ENCODE assay signal across 15 cellular contexts in the genomic region with DNA sequence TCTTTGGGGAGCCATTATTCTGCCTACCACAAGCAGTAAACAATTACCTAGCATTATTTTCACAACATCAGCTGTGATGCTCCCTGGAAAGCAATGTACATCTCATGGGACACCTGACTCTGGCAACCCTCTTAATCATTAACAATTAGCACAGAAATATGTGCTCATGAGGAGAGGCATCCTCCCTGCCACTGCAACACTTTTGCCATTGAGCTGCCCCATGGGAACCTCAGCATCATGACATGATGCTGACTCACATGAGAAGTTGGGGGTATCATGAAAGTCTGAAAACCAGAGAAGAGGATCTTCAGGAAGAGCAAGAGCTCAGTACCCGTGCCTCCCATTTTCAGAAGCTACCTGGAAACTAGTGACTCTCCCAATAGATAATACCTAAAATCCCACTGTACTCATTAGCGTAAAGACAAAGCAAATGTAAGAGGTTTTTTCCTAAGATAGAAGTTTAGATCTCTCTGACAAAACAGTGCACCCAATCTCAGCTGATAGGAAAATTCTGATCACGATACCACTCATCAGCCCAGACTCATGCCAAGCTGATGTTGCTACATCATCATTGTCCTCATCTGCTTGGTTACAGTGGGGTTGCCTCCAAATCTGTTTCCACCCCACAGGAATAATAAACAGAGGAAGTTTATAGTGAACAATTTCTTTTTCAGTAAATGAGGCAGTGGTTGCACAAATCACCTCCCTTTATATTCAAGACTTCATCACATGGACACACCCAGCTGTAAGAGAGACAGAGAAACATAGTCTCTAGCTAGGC.
"Had no signal": no experiment of that assay in that cellular context is flagged by ENCODE, and none has a peak within 500 bp of the region (broad histone marks: within the 10 kb centered on the region; RNA-seq: fewer than 3 reads in every experiment).

No MANE protein-coding gene starts in this region.

- H3K27me3 ChIP-seq: colonic mucosa, left lung, right lobe of liver had no signal

- H3K27ac ChIP-seq: colonic mucosa, left lung, psoas muscle, right lobe of liver had no signal

- H3K4me1 ChIP-seq: colonic mucosa, left lung, psoas muscle, right lobe of liver had no signal

- H3K4me3 ChIP-seq: colonic mucosa, left lung, psoas muscle, right lobe of liver had no signal

- H3K9me3 ChIP-seq: colonic mucosa, psoas muscle, right lobe of liver had no signal

- H3K36me3 ChIP-seq: colonic mucosa, left lung, right lobe of liver had no signal

- DNase-seq: activated CD4-positive, alpha-beta T cell treated with anti-CD3 and anti-CD28 coated beads, Interleukin-2, amount 10 ng/mL, durations not matched to agents 7 days and 5 days; activated CD4-positive, CD25-positive, alpha-beta regulatory T cell; activated CD8-positive, alpha-beta memory T cell treated with anti-CD3 and anti-CD28 coated beads for 24 hours; activated naive CD4-positive, alpha-beta T cell treated with anti-CD3 and anti-CD28 coated beads for 36 hours; colonic mucosa; effector CD8-positive, alpha-beta T cell; left lung; mesenchymal stem cell; psoas muscle; right lobe of liver; stimulated activated CD4-positive, alpha-beta T cell treated with anti-CD3 and anti-CD28 coated beads, Interleukin-2, amount 100 ng/mL, for 24 hours; stimulated activated naive B cell treated with anti-CD40 and anti-IgM and Interleukin-4, amounts not matched to agents 10 μg/mL and 1 μg/mL and 100 μg/mL, for 72 hours; substantia nigra; T-helper 17 cell; trophoblast cell had no signal
